22 cellular contexts compared by ENCODE assay signal in genomic region chr1:246989901-246990300, GRCh38. TPM values are rescaled to one million over a fixed set of nuclear protein-coding genes. Genes with fewer than 3 reads are reported as not detected.
"Had no signal": no experiment of that assay in that cellular context is flagged by ENCODE, and none has a peak within 500 bp of the region (broad histone marks: within the 10 kb centered on the region; RNA-seq: fewer than 3 reads in every experiment).

No MANE protein-coding gene starts in this region.

- H3K27me3 ChIP-seq: SJSA1 had no signal

- H3K4me2 ChIP-seq: KMS-11 had no signal

- FAIRE-seq: RCC 7860 had no signal

- DNase-seq: IMR-90, Kasumi-1, MM.1S, NCI-H1092 treated with DMSO at 0.1 percent for 48 hours, NCI-H1436, NCI-H187, NCI-H2029, NCI-H2081 treated with DMSO at 0.1 percent for 48 hours, NCI-H2171, NCI-H226, NCI-H446, NCI-H510A, NCI-H524 treated with DMSO at 0.1 percent for 48 hours, NCI-H69, NCI-H774, Right ventricle myocardium superior, RPMI8226, SIG-M5 had no signal

- H3K9ac ChIP-seq: KMS-11 had no signal

- H3K4me3 ChIP-seq: SJSA1, SK-N-MC had no signal

- H3K27ac ChIP-seq: KMS-11, SJSA1, SK-N-MC had no signal

- H3K4me1 ChIP-seq: SJSA1 had no signal

RNA-seq across cellular contexts. Expression of gene ZNF695, which starts 18.0 kb away (rescaled TPM):
- total RNA-seq: Right ventricle myocardium superior had no signal
